Comparison of ENCODE assay signal across 9 cellular contexts in the genomic region with DNA sequence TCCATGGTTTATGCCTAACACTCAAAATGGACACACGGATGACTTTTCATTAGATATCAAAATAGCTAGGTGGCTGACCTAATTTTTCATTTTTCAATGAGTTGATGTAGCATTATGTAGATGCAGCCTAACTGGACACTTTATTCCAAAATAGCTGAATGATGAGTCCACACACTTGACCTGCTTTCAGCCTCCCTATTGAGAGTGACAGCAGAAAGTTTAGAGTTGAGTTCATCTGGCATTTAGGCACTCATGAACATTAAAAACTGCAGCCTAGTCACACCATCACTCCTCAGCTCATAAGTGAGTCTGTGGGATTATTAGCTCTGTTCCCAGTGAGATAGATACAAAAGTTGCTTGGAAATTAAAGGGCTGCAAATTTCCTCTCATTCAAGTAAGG.
"Had no signal": no experiment of that assay in that cellular context is flagged by ENCODE, and none has a peak within 500 bp of the region (broad histone marks: within the 10 kb centered on the region; RNA-seq: fewer than 3 reads in every experiment).

No MANE protein-coding gene starts in this region.

- H3K36me3 ChIP-seq: HAP-1 had no signal

- H3K27ac ChIP-seq: GM23248 had no signal

- H3K4me1 ChIP-seq: HAP-1 had no signal

- H3K4me1 Mint-ChIP-seq: IgD-negative memory B cell had no signal

- H2AFZ ChIP-seq: GM23248 had no signal

- H3K36me3 Mint-ChIP-seq: IgD-negative memory B cell had no signal

- H3K9me3 ChIP-seq: HAP-1 had no signal

- FAIRE-seq: HepG2 had no signal

- H3K4me3 Mint-ChIP-seq: HFFc6, IgD-negative memory B cell had no signal

- H3K27me3 Mint-ChIP-seq: IgD-negative memory B cell had no signal

- DNase-seq: GM23248, GOT3, H7, HFFc6, KBM-7 had no signal

- H3K9ac ChIP-seq: GM23248 had no signal

- ATAC-seq: HCT116, HepG2 had no signal

- H3K4me3 ChIP-seq: GM23248, HAP-1 had no signal

- H3K27ac Mint-ChIP-seq: HFFc6, IgD-negative memory B cell had no signal

- H3K9me3 Mint-ChIP-seq: HFFc6 had no signal
